13 cellular contexts compared by ENCODE assay signal in the genomic region with DNA sequence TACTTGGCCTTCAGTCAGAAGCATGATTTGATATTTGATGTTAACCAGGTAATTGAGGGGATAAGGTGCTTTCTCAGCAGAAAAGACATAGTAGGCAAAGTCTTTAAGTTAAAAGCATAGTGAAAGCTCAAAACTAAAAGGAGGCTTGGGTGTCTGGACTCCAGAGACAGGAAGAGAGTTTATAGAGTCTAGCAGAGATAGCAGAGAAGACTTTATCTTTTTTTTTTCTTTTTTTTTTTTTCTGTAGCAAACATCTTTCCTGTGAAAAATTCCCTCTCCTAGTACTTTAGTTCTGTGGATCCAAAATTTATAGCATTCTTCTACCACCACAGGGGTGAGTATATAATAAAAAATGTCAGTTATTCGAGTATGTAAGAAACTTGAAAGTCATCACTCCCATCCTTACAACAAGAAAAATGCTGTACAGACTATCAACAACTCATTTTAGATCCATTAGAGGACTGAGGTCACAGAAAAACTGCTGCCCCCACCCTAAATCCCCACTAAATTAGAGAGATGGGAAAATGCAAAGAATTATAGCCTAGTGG. TPM values are rescaled to one million over a fixed set of nuclear protein-coding genes. Genes with fewer than 3 reads are reported as not detected.
DNase-seq lines count a peak whose midpoint lies in the region; FAIRE-seq and TF ChIP-seq lines count a peak whose summit lies in the region.
"Not testable (repeated sequence)": the region's sequence is repeated elsewhere in the genome, so short reads cannot be mapped to it uniquely, and the experiment has no call there.
"Had no signal": no experiment of that assay in that cellular context is flagged by ENCODE, and none has a peak within 500 bp of the region (broad histone marks: within the 10 kb centered on the region; RNA-seq: fewer than 3 reads in every experiment).

No MANE protein-coding gene starts in this region.

- H3K9me2 ChIP-seq in SK-N-SH, result not testable (repeated sequence)

- H3K4me1 ChIP-seq in SK-N-SH (ENCODE audit: control insufficient read depth in 1 of 2, insufficient read depth in 2 of 2, low read depth in 1 of 2, low read length in 1 of 2); astrocyte (ENCODE audit: insufficient read depth, low read length): not testable (repeated sequence)

- H3K36me3 ChIP-seq in SK-N-SH (replicated peaks in 1 of 2; ENCODE audit: control insufficient read depth in 1 of 2, insufficient read depth in 2 of 2, low read length in 1 of 2); astrocyte (ENCODE audit: insufficient read depth, low read length): not testable (repeated sequence)

- CTCF ChIA-PET in SK-N-SH (lab: Yijun Ruan, JAX), result not testable (repeated sequence)

- H3F3A ChIP-seq in SK-N-SH (replicated peaks; ENCODE audit: insufficient read depth), result not testable (repeated sequence)

- TF ChIP-seq RAD21 in SK-N-SH (IDR thresholded peaks at IDR 0.05; ENCODE audit: low read length), result not testable (repeated sequence)

- not testable (repeated sequence) for TF ChIP-seq EP300 in SK-N-SH (IDR thresholded peaks at IDR 0.05; ENCODE audit: borderline replicate concordance in 1 of 2, low read depth in 1 of 2, low read length in 1 of 2)

- H3K27me3 Mint-ChIP-seq in HFFc6 (ENCODE audit: insufficient read depth); astrocyte (ENCODE audit: low read depth, unreplicated experiment); mesothelial cell of epicardium (ENCODE audit: low read depth): not testable (repeated sequence)

- not testable (repeated sequence) for FAIRE-seq in astrocyte (lab: Jason Lieb, UNC)

- H3K4me3 ChIP-seq in AG09309 (ENCODE audit: control insufficient read depth, low read depth, low read length); SK-N-SH (ENCODE audit: low read depth in 2 of 2, low read length in 1 of 2); astrocyte (ENCODE audit: insufficient read depth, low read depth, low read length): not testable (repeated sequence)

- not testable (repeated sequence) for H4K20me1 ChIP-seq in SK-N-SH (ENCODE audit: insufficient read depth); astrocyte (ENCODE audit: insufficient read depth, low read length)

- H3K9ac ChIP-seq in SK-N-SH; astrocyte (ENCODE audit: low read length): not testable (repeated sequence)

- H3K27ac ChIP-seq in SK-N-SH (ENCODE audit: low read depth in 2 of 2, low read length in 1 of 2), result peak overlapping the region in 1 of 2 experiments; percentile 45; a peak in 1 of 4 replicates
- not testable (repeated sequence) for H3K27ac ChIP-seq in astrocyte (ENCODE audit: low read depth, low read length)

- POLR2A ChIA-PET in SK-N-SH (lab: Yijun Ruan, JAX), result not testable (repeated sequence)

- DNase-seq in AG09309 (ENCODE audit: low read depth) (peak; percentile 11), EL (peak; percentile 39), GM04504 (ENCODE audit: low read depth) (peak; percentile 2), HFFc6 (peak; percentile 2), astrocyte (ENCODE audit: low read depth) (peak; percentile 4)
- not testable (repeated sequence) for DNase-seq in SK-N-SH; mesothelial cell of epicardium (ENCODE audit: low spot score in 2 of 2, unreplicated experiment in 2 of 2)

- H3K79me2 ChIP-seq in SK-N-SH (ENCODE audit: insufficient read depth); astrocyte (ENCODE audit: insufficient read depth, low read length): not testable (repeated sequence)

- H3K4me3 Mint-ChIP-seq in HFFc6, result peak overlapping the region; percentile 63
- H3K4me3 Mint-ChIP-seq in astrocyte (ENCODE audit: unreplicated experiment); mesothelial cell of epicardium: not testable (repeated sequence)

- H3K9me3 ChIP-seq in SK-N-SH; astrocyte (ENCODE audit: insufficient read depth, low read depth, low read length): not testable (repeated sequence)

- not testable (repeated sequence) for H3K9me3 Mint-ChIP-seq in HFFc6; astrocyte (ENCODE audit: unreplicated experiment); mesothelial cell of epicardium

- 7% methylated on average over 1 of the region's 1 CpG for WGBS in SK-N-SH (ENCODE audit: low lambda C conversion rate)

- H3K36me3 Mint-ChIP-seq in HFFc6 (ENCODE audit: low read depth); astrocyte (ENCODE audit: low read depth, unreplicated experiment); mesothelial cell of epicardium: not testable (repeated sequence)

- not testable (repeated sequence) for H3K4me2 ChIP-seq in SK-N-SH; astrocyte (ENCODE audit: low read length)

- 0 out of 2 replicates have a peak overlapping the region, but pooled peaks have one; percentile 46 for H2AFZ ChIP-seq in SK-N-SH (ENCODE audit: low read depth)
- H2AFZ ChIP-seq in astrocyte (ENCODE audit: low read depth, low read length), result not testable (repeated sequence)

- not testable (repeated sequence) for TF ChIP-seq CTCF in AG09309 (IDR thresholded peaks at IDR 0.05; ENCODE audit: control insufficient read depth, insufficient read depth, low read depth, low read length, missing control alignments); HFFc6 (IDR thresholded peaks at IDR 0.05); SK-N-SH (IDR thresholded peaks at IDR 0.05); astrocyte (IDR thresholded peaks at IDR 0.05; ENCODE audit: insufficient read depth, low read depth, low read length); mesothelial cell of epicardium (IDR thresholded peaks at IDR 0.05; ENCODE audit: unreplicated experiment)

- H3K27ac Mint-ChIP-seq in HFFc6, result peak overlapping the region; percentile 69
- peak overlapping the region; percentile 66 for H3K27ac Mint-ChIP-seq in astrocyte (ENCODE audit: unreplicated experiment)
- H3K27ac Mint-ChIP-seq in mesothelial cell of epicardium, result peak overlapping the region; percentile 61

- peaks cover 11% of the 10 kb centered on the region for H3K4me1 Mint-ChIP-seq in HFFc6 (ENCODE audit: low read depth)
- not testable (repeated sequence) for H3K4me1 Mint-ChIP-seq in astrocyte (ENCODE audit: low read depth, unreplicated experiment); mesothelial cell of epicardium

- H3K27me3 ChIP-seq in SK-N-SH (ENCODE audit: insufficient read depth); astrocyte (ENCODE audit: insufficient read depth, low read length): not testable (repeated sequence)

RNA-seq across cellular contexts. Expression of gene NUTM2B, which starts 33.7 kb away (rescaled TPM):
- under 1 TPM; 0.31 to 0.58 (median 0.42) TPM for total RNA-seq in HFFc6 (2021; fragmentation: NEBNext Ultra II Directional; extraction: Animal tissue kit (Norgen Biotek cat#: 25700))
- polyA plus RNA-seq in SK-N-SH (2012; rRNA removed), result 0.25 and 0.26 TPM in 2 replicates
- polyA plus RNA-seq in SK-N-SH (2012; cell fraction: cytosol; rRNA removed), result 0.08 and 0.28 TPM in 2 replicates
- polyA plus RNA-seq in SK-N-SH (2012; cell fraction: nucleus; rRNA removed), result 0.18 and 0.19 TPM in 2 replicates
- total RNA-seq in astrocyte, result 0.70 TPM in 1 of 2 replicates, not detected in the other
- 1.0 to 1.7 TPM (median 1.4 TPM) in 3 replicates for total RNA-seq in mesothelial cell of epicardium
- polyA plus RNA-seq: CD14-positive monocyte; CD8-positive, alpha-beta memory T cell had no signal

RNA-seq across cellular contexts. Expression of gene SFTPA1, which starts 58.6 kb away (rescaled TPM):
- not detected for total RNA-seq in HFFc6 (2021; fragmentation: NEBNext Ultra II Directional; extraction: Animal tissue kit (Norgen Biotek cat#: 25700))
- polyA plus RNA-seq in SK-N-SH (2012; rRNA removed), result not detected in 2 replicates
- not detected in 2 replicates for polyA plus RNA-seq in SK-N-SH (2012; cell fraction: cytosol; rRNA removed)
- not detected in 2 replicates for polyA plus RNA-seq in SK-N-SH (2012; cell fraction: nucleus; rRNA removed)
- total RNA-seq in astrocyte, result not detected in 2 replicates
- total RNA-seq in mesothelial cell of epicardium, result not detected in 3 replicates
- total RNA-seq: A673; CD4-positive, alpha-beta T cell; CD8-positive, alpha-beta memory T cell; H1; H9 had no signal
- polyA plus RNA-seq: CD14-positive monocyte; CD8-positive, alpha-beta memory T cell; H1 had no signal
